21 cellular contexts compared by ENCODE assay signal in the genomic region with DNA sequence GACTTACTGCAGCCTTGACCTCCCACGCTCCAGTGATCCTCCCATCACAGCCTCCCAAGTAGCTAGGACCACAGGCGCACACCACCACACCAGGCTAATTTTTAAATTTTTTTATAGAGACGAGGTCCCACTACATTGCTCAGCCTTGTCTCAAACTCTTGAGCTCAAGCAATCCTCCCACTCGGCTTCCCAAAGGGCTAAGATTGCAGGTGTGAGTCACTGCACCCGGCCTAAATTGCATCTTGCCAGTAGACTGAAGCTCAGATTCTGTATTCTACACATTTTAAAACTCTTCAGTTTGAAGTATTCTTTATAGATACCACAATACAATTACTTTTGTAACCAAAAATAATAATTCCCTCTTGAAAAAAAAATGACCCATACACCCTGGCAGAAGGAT. TPM values are rescaled to one million over a fixed set of nuclear protein-coding genes. Genes with fewer than 3 reads are reported as not detected.
DNase-seq lines count a peak whose midpoint lies in the region; ATAC-seq, FAIRE-seq and TF ChIP-seq lines count a peak whose summit lies in the region.
"Had no signal": no experiment of that assay in that cellular context is flagged by ENCODE, and none has a peak within 500 bp of the region (broad histone marks: within the 10 kb centered on the region; RNA-seq: fewer than 3 reads in every experiment).

No MANE protein-coding gene starts in this region.

- no peak for FAIRE-seq in K562 (lab: Jason Lieb, UNC)

- H3K4me3 ChIP-seq in K562: no peak overlapping the region

- no peak for TF ChIP-seq CTCF in K562 (IDR thresholded peaks at IDR 0.05 in 2 of 3, conservative IDR thresholded peaks at IDR 0.05 in 1 of 3; ENCODE audit: insufficient read depth in 2 of 3, low read depth in 1 of 3, low read length in 3 of 3)

- no TSS peak for BruUV-seq in K562 (replicated peaks; lab: Mats Ljungman, UMichigan)

- 78% methylated on average over 5 of the region's 5 CpGs for WGBS in K562 (ENCODE audit: insufficient coverage, low coverage, missing lambda C conversion rate)

- no peak overlapping the region for H3K9ac ChIP-seq in K562 (ENCODE audit: insufficient read depth in 1 of 2, low read depth in 2 of 2, low read length in 2 of 2)
- H3K9ac ChIP-seq: SK-N-SH had no signal

- no peaks in the 10 kb centered on the region for H3K9me3 ChIP-seq in K562 (replicated peaks; ENCODE audit: control insufficient read depth, insufficient read depth, low read depth, low read length)
- H3K9me3 ChIP-seq: SK-N-SH had no signal

- intact Hi-C loops in K562 (cut with micrococcal nuclease): no loop called here
- intact Hi-C loops in Right ventricle myocardium inferior (cut with DNase I): no loop called here

- POLR2A ChIA-PET in K562 (lab: Yijun Ruan, JAX): interaction anchor here (0.9 to 2.9 kb wide), 8 partner anchors 10 to 133 kb away, joined by 3 to 15 read pairs (median 4); partner anchors contain the start of gene SMIM29

- H3K4me1 ChIP-seq in K562 (replicated peaks in 1 of 2; ENCODE audit: control insufficient read depth in 2 of 2, insufficient read depth in 2 of 2, low read length in 2 of 2): peaks cover 6 to 8% of the 10 kb centered on the region in 2 experiments; a peak in 3 of 5 replicates

- H2AFZ ChIP-seq in K562 (ENCODE audit: low read depth, low read length): no peak overlapping the region

- ATAC-seq in K562: no peak
- no peak for ATAC-seq in HG02642 (IDR thresholded peaks at IDR 0.05; ENCODE audit: poor library complexity, unreplicated experiment)
- ATAC-seq in Right ventricle myocardium inferior: no peak
- ATAC-seq in GM18519 (IDR thresholded peaks at IDR 0.05; ENCODE audit: low FRiP score, unreplicated experiment): no peak

- peaks cover 10% of the 10 kb centered on the region; the same call in 1 of the 2 replicates for H4K20me1 ChIP-seq in K562 (replicated peaks; ENCODE audit: control insufficient read depth, insufficient read depth, low read length)

- H3K9me1 ChIP-seq in K562 (ENCODE audit: control insufficient read depth, insufficient read depth, low read length): no peaks in the 10 kb centered on the region

- in situ Hi-C loops in K562 (cut with MboI): no loop called here

- CTCF ChIA-PET in K562 (lab: Yijun Ruan, JAX; ENCODE audit: low intra/inter-chr PET ratio): interaction anchor here (0.6 kb wide), 1 partner anchor 126 kb away, joined by 3 read pairs; no protein-coding TSS in a partner anchor

- peaks cover 99% of the 10 kb centered on the region for H3K79me2 ChIP-seq in K562 (ENCODE audit: control insufficient read depth, insufficient read depth, low read length)

- H3K27me3 ChIP-seq in K562 (ENCODE audit: control insufficient read depth in 2 of 2, insufficient read depth in 2 of 2, low read length in 2 of 2): no peaks in the 10 kb centered on the region

- no peak for TF ChIP-seq POLR2A in K562 (conservative IDR thresholded peaks at IDR 0.05)

- peak; percentile 15 for DNase-seq in ELR (ENCODE audit: low read depth)
- DNase-seq in LHCN-M2 (ENCODE audit: low read depth): peak; percentile 47
- DNase-seq in K562 (ENCODE audit: extremely low read depth in 1 of 4, low spot score in 3 of 4): peak in 1 of 4 experiments; percentile 36
- DNase-seq in iris pigment epithelial cell (ENCODE audit: low read depth): peak; percentile 73
- no peak for DNase-seq in MV-4-11 (lab: John Stamatoyannopoulos, UW)
- DNase-seq in Right ventricle myocardium inferior (ENCODE audit: missing footprints): no peak
- DNase-seq: ACHN; Calu3; CD4-positive, alpha-beta T cell; DMS79 treated with DMSO at 0.1 percent for 48 hours; GF-D8; H7; Kasumi-1; NCI-H1092 treated with DMSO at 0.1 percent for 48 hours; NCI-H1694 treated with DMSO at 0.1 percent for 48 hours; NCI-H446 treated with DMSO at 0.1 percent for 48 hours; NCI-H748 treated with DMSO at 0.1 percent for 48 hours; Right ventricle myocardium superior; SK-N-SH had no signal

- TF ChIP-seq EP300 in K562 (IDR thresholded peaks at IDR 0.05; ENCODE audit: low read length): no peak

- peaks cover 55% of the 10 kb centered on the region; the same call in 2 of the 3 replicates for H3K36me3 ChIP-seq in K562 (ENCODE audit: control insufficient read depth, insufficient read depth, low read length)

- TF ChIP-seq RAD21 in K562 (CRISPR knock-in tag; conservative IDR thresholded peaks at IDR 0.05 in 1 of 2, IDR thresholded peaks at IDR 0.05 in 1 of 2): no peak

- H3K4me2 ChIP-seq in K562 (ENCODE audit: insufficient read depth, low read length): no peak overlapping the region
- H3K4me2 ChIP-seq: SK-N-SH had no signal

- H3K27ac ChIP-seq in K562 (ENCODE audit: extremely low read depth, low read depth, low read length): no peak overlapping the region

TF ChIP-seq in K562, 482 proteins besides CTCF, POLR2A, EP300 and RAD21:
- 0 out of 4 replicates have a peak, but pooled peaks of 1 of the 2 experiments have one; percentile 9 for TF ChIP-seq KDM1A (IDR thresholded peaks at IDR 0.05)
- no peak for TF ChIP-seq BACH1 (tag; IDR thresholded peaks at IDR 0.05)
- 0 out of 2 replicates have a peak, but pooled peaks have one; percentile 18 for TF ChIP-seq EGR1 (conservative IDR thresholded peaks at IDR 0.05)

RNA-seq across cellular contexts. Expression of gene NUDT3, which starts 11.4 kb away (rescaled TPM):
- total RNA-seq in LHCN-M2 (2014; rRNA removed): 21.5 and 26.1 TPM in 2 replicates
- 6.4 TPM for polyA plus RNA-seq in LHCN-M2 (2012)
- total RNA-seq in K562 (2011; cell fraction: chromatin; rRNA removed; ENCODE audit: low replicate concordance): 19.3 and 42.2 TPM in 2 replicates
- total RNA-seq in K562 (2011; cell fraction: nucleolus; rRNA removed): 17.3 and 21.3 TPM in 2 replicates
- 38.4 and 67.7 TPM in 2 replicates for total RNA-seq in K562 (2011; cell fraction: nucleoplasm; rRNA removed)
- 47.3 and 51.0 TPM in 2 replicates for total RNA-seq in K562 (2014; rRNA removed)
- 61.8 and 70.8 TPM in 2 replicates for total RNA-seq in K562 (2014; rRNA removed; fragmentation: Illumina TruSeq; extraction: Trizol)
- 57.2 and 59.8 TPM in 2 replicates for total RNA-seq in K562 (2015; rRNA removed; fragmentation: Illumina TruSeq; extraction: Trizol)
- total RNA-seq in K562 (2021): 49.8 and 56.4 TPM in 2 replicates
- polyA plus RNA-seq in K562 (2011; rRNA removed): 68.5 and 81.2 TPM in 2 replicates
- polyA plus RNA-seq in K562 (2011; cell fraction: cytosol; rRNA removed): 29.2 and 49.7 TPM in 2 replicates
- 20.7 and 29.1 TPM in 2 replicates for polyA plus RNA-seq in K562 (2011; cell fraction: nucleus; rRNA removed)
- polyA plus RNA-seq in K562 (2012): 15.2 and 19.2 TPM in 2 replicates
- 54.8 and 56.0 TPM in 2 replicates for polyA plus RNA-seq in K562 (2014; fragmentation: Illumina TruSeq; extraction: Trizol)
- 10 to 100 TPM in 1 of 2 experiments, 1 to 10 TPM in 1; 5.4 to 57.7 TPM for polyA plus RNA-seq in K562 (2014; fragmentation: Nextera tagmentation; extraction: Ambion mirVana)
- polyA plus RNA-seq in K562 (2014; rRNA removed): 54.4 and 56.8 TPM in 2 replicates
- polyA minus RNA-seq in K562 (2011; rRNA and poly(A)+ RNA removed): 105 and 133 TPM in 2 replicates
- polyA minus RNA-seq in K562 (2011; cell fraction: cytosol; rRNA and poly(A)+ RNA removed): 46.1 and 59.9 TPM in 2 replicates
- polyA minus RNA-seq in K562 (2011; cell fraction: nucleus; rRNA and poly(A)+ RNA removed): 9.4 and 18.1 TPM in 2 replicates
- total RNA-seq in Right ventricle myocardium inferior: 47.6 TPM

RNA-seq across cellular contexts. Expression of gene RPS10, which starts 44.8 kb away (rescaled TPM):
- 2,414 and 2,513 TPM in 2 replicates for total RNA-seq in LHCN-M2 (2014; rRNA removed)
- 2,639 TPM for polyA plus RNA-seq in LHCN-M2 (2012)
- 244 and 499 TPM in 2 replicates for total RNA-seq in K562 (2011; cell fraction: chromatin; rRNA removed; ENCODE audit: low replicate concordance)
- 961 and 1,244 TPM in 2 replicates for total RNA-seq in K562 (2011; cell fraction: nucleolus; rRNA removed)
- 1,028 and 1,732 TPM in 2 replicates for total RNA-seq in K562 (2011; cell fraction: nucleoplasm; rRNA removed)
- 3,907 and 4,273 TPM in 2 replicates for total RNA-seq in K562 (2014; rRNA removed)
- 2,809 and 3,197 TPM in 2 replicates for total RNA-seq in K562 (2014; rRNA removed; fragmentation: Illumina TruSeq; extraction: Trizol)
- total RNA-seq in K562 (2015; rRNA removed; fragmentation: Illumina TruSeq; extraction: Trizol): 3,578 and 3,876 TPM in 2 replicates
- total RNA-seq in K562 (2021): 3,062 and 3,200 TPM in 2 replicates
- polyA plus RNA-seq in K562 (2011; rRNA removed): 5,201 and 6,397 TPM in 2 replicates
- polyA plus RNA-seq in K562 (2011; cell fraction: cytosol; rRNA removed): 12,487 and 14,962 TPM in 2 replicates
- polyA plus RNA-seq in K562 (2011; cell fraction: nucleus; rRNA removed): 1,847 and 2,630 TPM in 2 replicates
- 4,197 and 5,822 TPM in 2 replicates for polyA plus RNA-seq in K562 (2012)
- polyA plus RNA-seq in K562 (2014; fragmentation: Illumina TruSeq; extraction: Trizol): 4,753 and 5,213 TPM in 2 replicates
- polyA plus RNA-seq in K562 (2014; fragmentation: Nextera tagmentation; extraction: Ambion mirVana): 1,000 to 10,000 TPM; 2,680 to 3,048 TPM
- polyA plus RNA-seq in K562 (2014; rRNA removed): 4,615 and 5,251 TPM in 2 replicates
- 2,379 and 2,522 TPM in 2 replicates for polyA minus RNA-seq in K562 (2011; rRNA and poly(A)+ RNA removed)
- 976 and 1,028 TPM in 2 replicates for polyA minus RNA-seq in K562 (2011; cell fraction: cytosol; rRNA and poly(A)+ RNA removed)
- polyA minus RNA-seq in K562 (2011; cell fraction: nucleus; rRNA and poly(A)+ RNA removed): 203 and 375 TPM in 2 replicates
- total RNA-seq in Right ventricle myocardium inferior: 718 TPM

Comparison
In these comparisons a context has a peak if more than half of its experiments do, and no peak if none do; other contexts are left out.
1. DNase-seq: peak in ELR (single experiment), LHCN-M2 (single experiment) and iris pigment epithelial cell (single experiment); none in MV-4-11 (single experiment) and Right ventricle myocardium inferior (single experiment).